ENCODE assay signal across 27 cellular contexts in the genomic region with DNA sequence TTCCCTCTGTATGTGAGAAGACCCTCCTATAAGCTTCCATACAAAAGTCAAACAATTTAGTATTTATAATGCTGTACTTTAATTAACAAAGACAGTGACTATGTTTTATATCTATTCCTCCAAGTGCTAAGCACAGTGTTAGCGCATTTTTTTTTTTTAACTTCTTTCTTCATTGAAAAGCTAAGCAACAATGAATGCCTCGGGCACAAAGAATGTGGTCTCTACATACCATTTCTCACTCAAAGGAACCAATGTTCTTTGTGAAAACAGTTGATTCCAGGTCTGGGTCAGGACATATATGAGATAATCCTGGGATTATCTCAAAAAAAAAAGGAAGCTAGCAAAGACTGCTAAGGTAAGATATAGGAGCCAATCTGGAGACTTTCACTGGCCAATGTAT.
"Had no signal": no experiment of that assay in that cellular context is flagged by ENCODE, and none has a peak within 500 bp of the region (broad histone marks: within the 10 kb centered on the region; RNA-seq: fewer than 3 reads in every experiment).

No MANE protein-coding gene starts in this region.

- H3K4me1 ChIP-seq: right lobe of liver had no signal

- H3K4me3 ChIP-seq: hepatocyte, left lung, right lobe of liver, tibial artery had no signal

- DNase-seq: activated CD4-positive, alpha-beta memory T cell treated with anti-CD3 and anti-CD28 coated beads for 36 hours; activated CD4-positive, alpha-beta T cell treated with anti-CD3 and anti-CD28 coated beads for 48 hours; activated CD4-positive, CD25-positive, alpha-beta regulatory T cell; activated gamma-delta T cell; activated naive CD4-positive, alpha-beta T cell treated with anti-CD3 and anti-CD28 coated beads, Interleukin-2, amount 50 U/mL, for 16 hours; activated naive CD8-positive, alpha-beta T cell treated with anti-CD3 and anti-CD28 coated beads, Interleukin-2, amount 50 U/mL, for 24 hours; activated T-cell treated with anti-CD3 and anti-CD28 coated beads, Interleukin-2, amount 50 U/mL, for 72 hours; aorta; effector CD4-positive, alpha-beta T cell; glutamatergic neuron; immature natural killer cell; kidney glomerular epithelial cell; left lung; mammary epithelial cell; midbrain; natural killer cell; right lobe of liver; small intestine; stimulated activated CD4-positive, alpha-beta T cell treated with anti-CD3 and anti-CD28 coated beads, Interleukin-2, amount 100 ng/mL, for 24 hours; stimulated activated naive CD8-positive, alpha-beta T cell treated with anti-CD3 and anti-CD28 coated beads, Interleukin-15, amount 100 ng/mL, for 72 hours; T-helper 17 cell; tibial artery had no signal

- ATAC-seq: activated naive CD8-positive, alpha-beta T cell treated with anti-CD3 and anti-CD28 coated beads, Interleukin-2, amount 50 U/mL, for 24 hours; activated T-cell treated with anti-CD3 and anti-CD28 coated beads, Interleukin-2, amount 50 U/mL, for 72 hours; esophagus mucosa; left lung; natural killer cell; right lobe of liver; stimulated activated effector memory CD8-positive, alpha-beta T cell treated with anti-CD3 and anti-CD28 coated beads, Interleukin-12 subunit alpha, Interleukin-12 subunit beta, amount 100 ng/mL, for 72 hours; stimulated activated naive CD8-positive, alpha-beta T cell treated with anti-CD3 and anti-CD28 coated beads, Interleukin-15, amount 100 ng/mL, for 72 hours; T-helper 17 cell had no signal

- H3K27me3 ChIP-seq: hepatocyte, left lung, neutrophil, right lobe of liver, tibial artery had no signal

- H3K27ac ChIP-seq: hepatocyte, left lung, neutrophil, parathyroid adenoma, right lobe of liver, tibial artery had no signal

- H3K9me3 ChIP-seq: left lung, neutrophil, right lobe of liver, tibial artery had no signal
